29 cellular contexts compared by ENCODE assay signal in genomic region chr7:134761206-134761786, GRCh38. TPM values are rescaled to one million over a fixed set of nuclear protein-coding genes. Genes with fewer than 3 reads are reported as not detected.
DNase-seq lines count a peak whose midpoint lies in the region; ATAC-seq, FAIRE-seq and TF ChIP-seq lines count a peak whose summit lies in the region.
"Had no signal": no experiment of that assay in that cellular context is flagged by ENCODE, and none has a peak within 500 bp of the region (broad histone marks: within the 10 kb centered on the region; RNA-seq: fewer than 3 reads in every experiment).

No MANE protein-coding gene starts in this region.

- H2AFZ ChIP-seq in astrocyte (ENCODE audit: low read depth, low read length) (no peak overlapping the region), neural progenitor cell (replicated peaks) (no peak overlapping the region)

- no peak overlapping the region for H3K4me3 ChIP-seq in HEK293 (ENCODE audit: low read depth, low read length)
- H3K4me3 ChIP-seq in astrocyte (ENCODE audit: insufficient read depth, low read depth, low read length), result no peak overlapping the region
- no peak overlapping the region for H3K4me3 ChIP-seq in sigmoid colon
- no peak overlapping the region for H3K4me3 ChIP-seq in neural progenitor cell
- H3K4me3 ChIP-seq: psoas muscle, skin epidermis had no signal

- H3K79me2 ChIP-seq in astrocyte (ENCODE audit: insufficient read depth, low read length), result no peaks in the 10 kb centered on the region
- no peaks in the 10 kb centered on the region for H3K79me2 ChIP-seq in neural progenitor cell (ENCODE audit: low read depth)

- H3K27ac Mint-ChIP-seq in astrocyte (ENCODE audit: unreplicated experiment) (peak overlapping the region; percentile 93), neural progenitor cell (no peak overlapping the region)
- H3K27ac Mint-ChIP-seq: activated CD4-positive, alpha-beta memory T cell treated with anti-CD3 and anti-CD28 coated beads, Interleukin-2, amount 10 ng/mL, durations not matched to agents 7 days and 5 days; CD4-positive, CD25-positive, alpha-beta regulatory T cell; H9; stimulated activated naive B cell treated with anti-CD40 and anti-IgM and Interleukin-4, amounts not matched to agents 10 μg/mL and 1 μg/mL and 100 μg/mL, for 72 hours had no signal

- H4K20me1 ChIP-seq in astrocyte (ENCODE audit: insufficient read depth, low read length) (no peaks in the 10 kb centered on the region), neural progenitor cell (ENCODE audit: low read depth) (no peaks in the 10 kb centered on the region)

- CTCF ChIA-PET in HEK293 (lab: Yijun Ruan, JAX), result interaction anchor here (0.6 to 1.0 kb wide), 2 partner anchors 10 to 36 kb away, joined by 3 to 5 read pairs; no protein-coding TSS in a partner anchor

- H3K27me3 Mint-ChIP-seq in astrocyte (ENCODE audit: low read depth, unreplicated experiment) (no peaks in the 10 kb centered on the region), neural progenitor cell (ENCODE audit: insufficient read depth, low read depth) (no peaks in the 10 kb centered on the region)
- H3K27me3 Mint-ChIP-seq: stimulated activated naive B cell treated with anti-CD40 and anti-IgM and Interleukin-4, amounts not matched to agents 10 μg/mL and 1 μg/mL and 100 μg/mL, for 72 hours had no signal

- H3K27ac ChIP-seq in HEK293 (ENCODE audit: extremely low read depth, low read depth, low read length) (no peak overlapping the region), astrocyte (ENCODE audit: low read depth, low read length) (peak overlapping the region; percentile 31), sigmoid colon (peak overlapping the region in 3 of 4 donors; percentile 21 to 68 (median 65)), neural progenitor cell (no peak overlapping the region), foreskin keratinocyte (no peak overlapping the region)
- H3K27ac ChIP-seq: psoas muscle, skin epidermis had no signal

- H3K4me2 ChIP-seq in astrocyte (ENCODE audit: low read length), result peak overlapping the region; percentile 44
- H3K4me2 ChIP-seq in neural progenitor cell, result no peak overlapping the region

- TF ChIP-seq CTCF in HEK293 (tag by site-specific recombination; IDR thresholded peaks at IDR 0.05) (no peak), astrocyte (IDR thresholded peaks at IDR 0.05; ENCODE audit: insufficient read depth, low read depth, low read length) (no peak), sigmoid colon (IDR thresholded peaks at IDR 0.05) (no peak), neural progenitor cell (IDR thresholded peaks at IDR 0.05) (no peak), foreskin keratinocyte (conservative IDR thresholded peaks at IDR 0.05) (no peak)

- H3K4me1 Mint-ChIP-seq in astrocyte (ENCODE audit: low read depth, unreplicated experiment) (peaks cover 52% of the 10 kb centered on the region), neural progenitor cell (no peaks in the 10 kb centered on the region)
- H3K4me1 Mint-ChIP-seq: activated CD4-positive, alpha-beta memory T cell treated with anti-CD3 and anti-CD28 coated beads, Interleukin-2, amount 10 ng/mL, durations not matched to agents 7 days and 5 days; CD4-positive, CD25-positive, alpha-beta regulatory T cell; central memory CD8-positive, alpha-beta T cell; H9 had no signal

- no peak for TF ChIP-seq POLR2A in sigmoid colon (IDR thresholded peaks at IDR 0.05)

- no peak for FAIRE-seq in astrocyte (lab: Jason Lieb, UNC)

- no peaks in the 10 kb centered on the region for H3K4me1 ChIP-seq in HEK293 (ENCODE audit: control insufficient read depth, insufficient read depth, low read length)
- no peaks in the 10 kb centered on the region for H3K4me1 ChIP-seq in astrocyte (ENCODE audit: insufficient read depth, low read length)
- H3K4me1 ChIP-seq in sigmoid colon, result peaks cover 0 to 24% (median 8%) of the 10 kb centered on the region in 4 donors
- H3K4me1 ChIP-seq in neural progenitor cell, result no peaks in the 10 kb centered on the region
- no peaks in the 10 kb centered on the region for H3K4me1 ChIP-seq in foreskin keratinocyte

- TF ChIP-seq EP300 in sigmoid colon (IDR thresholded peaks at IDR 0.05), result no peak

- ATAC-seq in GM18870 (IDR thresholded peaks at IDR 0.05; ENCODE audit: unreplicated experiment), result no peak
- no peak for ATAC-seq in foreskin keratinocyte
- ATAC-seq: activated CD4-positive, CD25-positive, alpha-beta regulatory T cell treated with anti-CD3 and anti-CD28 coated beads, Interleukin-2, amount 50 U/mL, for 24 hours; psoas muscle; stimulated activated naive B cell treated with anti-CD40 and anti-IgM and Interleukin-4, amounts not matched to agents 10 μg/mL and 1 μg/mL and 100 μg/mL, for 72 hours had no signal

- H3K9me3 Mint-ChIP-seq in astrocyte (ENCODE audit: unreplicated experiment), result peaks cover 3% of the 10 kb centered on the region
- H3K9me3 Mint-ChIP-seq in neural progenitor cell, result no peaks in the 10 kb centered on the region
- H3K9me3 Mint-ChIP-seq: activated CD4-positive, alpha-beta memory T cell treated with anti-CD3 and anti-CD28 coated beads, Interleukin-2, amount 10 ng/mL, durations not matched to agents 7 days and 5 days; central memory CD8-positive, alpha-beta T cell; H9; stimulated activated naive B cell treated with anti-CD40 and anti-IgM and Interleukin-4, amounts not matched to agents 10 μg/mL and 1 μg/mL and 100 μg/mL, for 72 hours had no signal

- POLR2A ChIA-PET in HEK293 (lab: Yijun Ruan, JAX), result no interaction called here

- DNase-seq in astrocyte (ENCODE audit: low read depth) (peak; percentile 61), iris pigment epithelial cell (ENCODE audit: low read depth) (peak; percentile 70), sigmoid colon (no peak), neural progenitor cell (ENCODE audit: low spot score) (no peak), NCI-H2107 treated with DMSO at 0.1 percent for 48 hours (lab: John Stamatoyannopoulos, UW; ENCODE audit: unreplicated experiment) (no peak), foreskin keratinocyte (no peak)
- DNase-seq: activated CD4-positive, alpha-beta memory T cell treated with anti-CD3 and anti-CD28 coated beads, Interleukin-2, amount 10 ng/mL, durations not matched to agents 7 days and 5 days; activated gamma-delta T cell; amniotic stem cell; CD4-positive, CD25-positive, alpha-beta regulatory T cell; DMS 273 treated with DMSO at 0.1 percent for 48 hours; effector CD4-positive, alpha-beta T cell; erythroblast; GDM1; H9; KBM-7; MV-4-11; NCI-H1694 treated with DMSO at 0.1 percent for 48 hours; NCI-H774; OCI-M1; psoas muscle; Right ventricle myocardium superior; stimulated activated CD4-positive, alpha-beta T cell treated with anti-CD3 and anti-CD28 coated beads, Interleukin-2, amount 100 ng/mL, for 48 hours; stimulated activated naive B cell treated with anti-CD40 and anti-IgM and Interleukin-4, amounts not matched to agents 10 μg/mL and 1 μg/mL and 100 μg/mL, for 72 hours had no signal

- no peaks in the 10 kb centered on the region for H3K27me3 ChIP-seq in astrocyte (ENCODE audit: insufficient read depth, low read length)
- no peaks in the 10 kb centered on the region for H3K27me3 ChIP-seq in sigmoid colon
- H3K27me3 ChIP-seq in neural progenitor cell, result no peaks in the 10 kb centered on the region
- no peaks in the 10 kb centered on the region for H3K27me3 ChIP-seq in foreskin keratinocyte

- H3K36me3 Mint-ChIP-seq in astrocyte (ENCODE audit: low read depth, unreplicated experiment), result peaks cover 9% of the 10 kb centered on the region
- H3K36me3 Mint-ChIP-seq in neural progenitor cell, result no peaks in the 10 kb centered on the region
- H3K36me3 Mint-ChIP-seq: CD4-positive, CD25-positive, alpha-beta regulatory T cell had no signal

- intact Hi-C loops in sigmoid colon (cut with DNase I), result no loop called here

- 85 to 90% methylated on average over 5 of the region's 5 CpGs for WGBS in sigmoid colon, 2 donors

- H3K36me3 ChIP-seq in HEK293 (ENCODE audit: control insufficient read depth in 2 of 2, insufficient read depth in 1 of 2, low read length in 2 of 2) (no peaks in the 10 kb centered on the region), astrocyte (ENCODE audit: insufficient read depth, low read length) (no peaks in the 10 kb centered on the region), sigmoid colon (no peaks in the 10 kb centered on the region), neural progenitor cell (no peaks in the 10 kb centered on the region)

- H3K9ac ChIP-seq in astrocyte (ENCODE audit: low read length) (peak overlapping the region; percentile 24), neural progenitor cell (no peak overlapping the region)

- H3K9me3 ChIP-seq in HEK293 (ENCODE audit: control insufficient read depth, insufficient read depth, low read depth, low read length), result no peaks in the 10 kb centered on the region
- no peaks in the 10 kb centered on the region for H3K9me3 ChIP-seq in astrocyte (ENCODE audit: insufficient read depth, low read depth, low read length)
- no peaks in the 10 kb centered on the region for H3K9me3 ChIP-seq in sigmoid colon
- no peaks in the 10 kb centered on the region for H3K9me3 ChIP-seq in neural progenitor cell (ENCODE audit: low read depth)
- H3K9me3 ChIP-seq: psoas muscle had no signal

- H3F3A ChIP-seq in neural progenitor cell (ENCODE audit: low read depth), result no peaks in the 10 kb centered on the region

- H3K4me3 Mint-ChIP-seq in astrocyte (ENCODE audit: unreplicated experiment) (peak overlapping the region; percentile 60), neural progenitor cell (no peak overlapping the region)
- H3K4me3 Mint-ChIP-seq: activated CD4-positive, alpha-beta memory T cell treated with anti-CD3 and anti-CD28 coated beads, Interleukin-2, amount 10 ng/mL, durations not matched to agents 7 days and 5 days; CD4-positive, CD25-positive, alpha-beta regulatory T cell; central memory CD8-positive, alpha-beta T cell; H9; stimulated activated naive B cell treated with anti-CD40 and anti-IgM and Interleukin-4, amounts not matched to agents 10 μg/mL and 1 μg/mL and 100 μg/mL, for 72 hours had no signal

TF ChIP-seq in HEK293, 187 proteins besides CTCF, POLR2A, EP300 and RAD21:
- TF ChIP-seq ZNF433 (tag by site-specific recombination; IDR thresholded peaks at IDR 0.05; ENCODE audit: low read depth), result no peak
- TF ChIP-seq ZNF423 (tag by site-specific recombination; IDR thresholded peaks at IDR 0.05), result no peak
- TF ChIP-seq TCF7L2 (IDR thresholded peaks at IDR 0.05; ENCODE audit: borderline replicate concordance, low read depth, low read length), result peak; percentile 87

RNA-seq across cellular contexts. Expression of gene CALD1, which starts 18.1 kb away (rescaled TPM):
- total RNA-seq in astrocyte, result 1,834 and 1,872 TPM in 2 replicates
- 1,000 to 10,000 TPM; 1,069 to 2,150 (median 1,500) TPM for total RNA-seq in sigmoid colon
- polyA plus RNA-seq in sigmoid colon, result 100 to 1,000 TPM in 1 of 3 donors, 10 to 100 TPM in 2; 34.7 to 125 (median 79.3) TPM
- 90.2 and 118 TPM in 2 replicates for total RNA-seq in neural progenitor cell (ENCODE audit: low replicate concordance)
- 176 and 183 TPM in 2 replicates for total RNA-seq in foreskin keratinocyte
- polyA plus RNA-seq in foreskin keratinocyte, result 64.0 and 74.8 TPM in 2 replicates

Comparison
In these comparisons a context has a peak if more than half of its experiments do, and no peak if none do; other contexts are left out.
1. H3K27ac ChIP-seq: peak in astrocyte (single experiment) and sigmoid colon (3 of 4); none in HEK293 (single experiment), neural progenitor cell (single experiment) and foreskin keratinocyte (single experiment).
2. DNase-seq: peak in astrocyte (single experiment) and iris pigment epithelial cell (single experiment); none in sigmoid colon (single experiment), neural progenitor cell (single experiment), NCI-H2107 treated with DMSO at 0.1 percent for 48 hours (single experiment) and foreskin keratinocyte (0 of 2).